Comparison of ENCODE assay signal across 10 cellular contexts in the genomic region with DNA sequence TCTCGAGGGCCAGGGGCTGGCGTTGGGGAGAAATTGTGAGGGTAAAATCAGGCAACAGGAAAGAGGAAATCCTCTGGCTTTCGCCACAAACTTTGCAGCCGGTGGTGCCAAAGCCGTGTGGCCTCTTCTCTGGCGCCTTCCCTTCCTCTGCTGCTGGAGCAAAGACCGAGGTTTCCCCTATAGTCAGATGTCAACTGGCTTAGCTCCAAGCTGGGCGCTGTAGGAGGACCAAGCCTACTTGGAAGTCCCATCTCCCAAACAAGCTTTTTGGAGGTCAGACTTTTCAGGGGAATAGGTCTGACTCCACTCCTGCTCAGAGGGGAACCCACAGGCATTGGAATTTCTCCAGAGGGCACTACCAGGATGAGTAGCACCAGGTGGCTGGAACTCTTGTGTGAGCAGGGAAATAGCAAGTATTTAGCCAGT. TPM values are rescaled to one million over a fixed set of nuclear protein-coding genes. Genes with fewer than 3 reads are reported as not detected.
DNase-seq lines count a peak whose midpoint lies in the region; ATAC-seq and TF ChIP-seq lines count a peak whose summit lies in the region.
"Had no signal": no experiment of that assay in that cellular context is flagged by ENCODE, and none has a peak within 500 bp of the region (broad histone marks: within the 10 kb centered on the region; RNA-seq: fewer than 3 reads in every experiment).

No MANE protein-coding gene starts in this region.

- no peaks in the 10 kb centered on the region for H3K27me3 ChIP-seq in CD4-positive, alpha-beta T cell (ENCODE audit: control insufficient read depth, insufficient read depth, low read length)

- no peaks in the 10 kb centered on the region for H3K9me3 Mint-ChIP-seq in CD4-positive, alpha-beta T cell
- no peaks in the 10 kb centered on the region for H3K9me3 Mint-ChIP-seq in osteocyte (ENCODE audit: unreplicated experiment)

- no peak for DNase-seq in CD4-positive, alpha-beta T cell
- peak; percentile 33 to 42 for DNase-seq in NOMO-1 (lab: John Stamatoyannopoulos, UW; ENCODE audit: unreplicated experiment in 2 of 2)
- no peak for DNase-seq in epithelial cell of prostate (ENCODE audit: low read depth, low spot score)
- DNase-seq in osteocyte (ENCODE audit: extremely low spot score, unreplicated experiment), result no peak
- no peak for DNase-seq in cortex of kidney (lab: John Stamatoyannopoulos, UW)
- DNase-seq in NCI-H524 treated with DMSO at 0.1 percent for 48 hours (lab: John Stamatoyannopoulos, UW), result no peak

- no peak for ATAC-seq in CD4-positive, alpha-beta T cell (ENCODE audit: poor library complexity)
- ATAC-seq in GM18502 (IDR thresholded peaks at IDR 0.05; ENCODE audit: poor library complexity, unreplicated experiment), result no peak
- no peak for ATAC-seq in GM19397 (IDR thresholded peaks at IDR 0.05; ENCODE audit: unreplicated experiment)

- no peak for TF ChIP-seq CTCF in CD4-positive, alpha-beta T cell (IDR thresholded peaks at IDR 0.05)
- TF ChIP-seq CTCF in osteocyte (IDR thresholded peaks at IDR 0.05), result no peak

- H3K4me1 Mint-ChIP-seq in CD4-positive, alpha-beta T cell (ENCODE audit: low read depth), result peaks cover 35% of the 10 kb centered on the region
- peaks cover 70% of the 10 kb centered on the region for H3K4me1 Mint-ChIP-seq in osteocyte (ENCODE audit: unreplicated experiment)

- POLR2A ChIA-PET in CD4-positive, alpha-beta T cell (lab: Charles Lee), result interaction anchor here (1.0 to 2.4 kb wide), 3 partner anchors 23 to 85 kb away, joined by 3 to 11 read pairs (median 3); no protein-coding TSS in a partner anchor

- CTCF ChIA-PET in CD4-positive, alpha-beta T cell (lab: Charles Lee), result no interaction called here

- H3K27ac Mint-ChIP-seq in CD4-positive, alpha-beta T cell, result no peak overlapping the region
- peak overlapping the region; percentile 72 for H3K27ac Mint-ChIP-seq in osteocyte (ENCODE audit: unreplicated experiment)

- H3K9me3 ChIP-seq in CD4-positive, alpha-beta T cell (ENCODE audit: control insufficient read depth, low read length), result no peaks in the 10 kb centered on the region

- no peak overlapping the region for H3K27ac ChIP-seq in CD4-positive, alpha-beta T cell (ENCODE audit: low read depth, low read length)
- peak overlapping the region; percentile 24 for H3K27ac ChIP-seq in epithelial cell of prostate

- intact Hi-C loops in CD4-positive, alpha-beta T cell (cut with DNase I, micrococcal nuclease), result no loop called here

- peak overlapping the region; percentile 2 for H3K4me3 Mint-ChIP-seq in CD4-positive, alpha-beta T cell
- peak overlapping the region; percentile 96 for H3K4me3 Mint-ChIP-seq in osteocyte (ENCODE audit: unreplicated experiment)

- peaks cover 6% of the 10 kb centered on the region for H3K27me3 Mint-ChIP-seq in CD4-positive, alpha-beta T cell
- no peaks in the 10 kb centered on the region for H3K27me3 Mint-ChIP-seq in osteocyte (ENCODE audit: unreplicated experiment)

- peaks cover 14% of the 10 kb centered on the region for H3K36me3 Mint-ChIP-seq in CD4-positive, alpha-beta T cell (ENCODE audit: low read depth)
- H3K36me3 Mint-ChIP-seq in osteocyte (ENCODE audit: unreplicated experiment), result peaks cover 52% of the 10 kb centered on the region

RNA-seq across cellular contexts. Expression of a gene that starts 5.0 kb away (rescaled TPM):
- 1 to 10 TPM; 2.5 to 2.6 TPM for total RNA-seq in CD4-positive, alpha-beta T cell
- total RNA-seq in osteocyte, result 2,074 and 2,132 TPM in 2 replicates

RNA-seq across cellular contexts. Expression of a gene that starts 30.5 kb away (rescaled TPM):
- 1 to 10 TPM; 3.6 to 3.8 TPM for total RNA-seq in CD4-positive, alpha-beta T cell
- total RNA-seq in osteocyte, result 41.9 and 43.3 TPM in 2 replicates

RNA-seq across cellular contexts. Expression of a gene that starts 53.2 kb away (rescaled TPM):
- 1 to 10 TPM; 3.0 to 4.2 TPM for total RNA-seq in CD4-positive, alpha-beta T cell
- total RNA-seq in osteocyte, result 0.21 and 0.73 TPM in 2 replicates
- total RNA-seq: astrocyte, subcutaneous adipose tissue had no signal

Comparison
In these comparisons a context has a peak if more than half of its experiments do, and no peak if none do; other contexts are left out.
1. DNase-seq: peak in NOMO-1 (2 of 2); none in CD4-positive, alpha-beta T cell (0 of 10), epithelial cell of prostate (single experiment), osteocyte (single experiment), cortex of kidney (single experiment) and NCI-H524 treated with DMSO at 0.1 percent for 48 hours (single experiment).
2. RNA of a gene that starts 5.0 kb away (total RNA-seq): 2,074 to 2,132 TPM in osteocyte; 2.5 to 2.6 TPM in CD4-positive, alpha-beta T cell; every median in the first group is over 100 times any median in the second.